In genomic region chr5:5066276-5067186, GRCh38 we compare ENCODE assay signal across 16 cellular contexts.
DNase-seq lines count a peak whose midpoint lies in the region; ATAC-seq and TF ChIP-seq lines count a peak whose summit lies in the region.
"Had no signal": no experiment of that assay in that cellular context is flagged by ENCODE, and none has a peak within 500 bp of the region (broad histone marks: within the 10 kb centered on the region; RNA-seq: fewer than 3 reads in every experiment).

No MANE protein-coding gene starts in this region.

- ATAC-seq in GM18858 (IDR thresholded peaks at IDR 0.05; ENCODE audit: unreplicated experiment): peak; percentile 43
- ATAC-seq in HG02870 (IDR thresholded peaks at IDR 0.05; ENCODE audit: unreplicated experiment): peak; percentile 43
- peak; percentile 34 for ATAC-seq in stimulated activated effector memory CD8-positive, alpha-beta T cell treated with anti-CD3 and anti-CD28 coated beads, Interleukin-12 subunit alpha, Interleukin-12 subunit beta, amount 100 ng/mL, for 72 hours
- ATAC-seq in GM21447 (IDR thresholded peaks at IDR 0.05; ENCODE audit: unreplicated experiment): no peak
- ATAC-seq: HepG2, Panc1 had no signal

- BruUV-seq in mammary epithelial cell (replicated peaks; lab: Mats Ljungman, UMichigan): no TSS peak

- intact Hi-C loops in mammary epithelial cell (cut with micrococcal nuclease): no loop called here

- no peaks in the 10 kb centered on the region for H3K79me2 ChIP-seq in mammary epithelial cell (ENCODE audit: insufficient read depth, low read length)

- dilution Hi-C loops in mammary epithelial cell (cut with HindIII; ENCODE audit: low sequenced_read_pairs): no loop called here

- H3K9me3 ChIP-seq in mammary epithelial cell (replicated peaks; ENCODE audit: insufficient read depth, low read length): no peaks in the 10 kb centered on the region
- H3K9me3 ChIP-seq: colonic mucosa, esophagus squamous epithelium had no signal

- H4K20me1 ChIP-seq in mammary epithelial cell (ENCODE audit: insufficient read depth, low read length): no peaks in the 10 kb centered on the region

- H3K4me3 Mint-ChIP-seq in stimulated activated effector memory CD8-positive, alpha-beta T cell treated with anti-CD3 and anti-CD28 coated beads, Interleukin-12 subunit alpha, Interleukin-12 subunit beta, amount 100 ng/mL, for 72 hours: no peak overlapping the region
- H3K4me3 Mint-ChIP-seq: CD8-positive, alpha-beta memory T cell; T-helper 1 cell treated with Interleukin-12 subunit alpha and Interleukin-12 subunit beta and Interleukin-4 antibody, amounts not matched to agents 30 μg/mL and 1 μg/mL, for 36 hours had no signal

- no peak for TF ChIP-seq CTCF in mammary epithelial cell (conservative IDR thresholded peaks at IDR 0.05 in 1 of 2, IDR thresholded peaks at IDR 0.05 in 1 of 2; ENCODE audit: extremely low read depth in 1 of 2, insufficient read depth in 1 of 2, low read depth in 1 of 2, low read length in 2 of 2)

- H3K4me1 Mint-ChIP-seq in stimulated activated effector memory CD8-positive, alpha-beta T cell treated with anti-CD3 and anti-CD28 coated beads, Interleukin-12 subunit alpha, Interleukin-12 subunit beta, amount 100 ng/mL, for 72 hours: no peaks in the 10 kb centered on the region
- H3K4me1 Mint-ChIP-seq: CD8-positive, alpha-beta memory T cell had no signal

- CTCF ChIA-PET in mammary epithelial cell (lab: Charles Lee; ENCODE audit: low non-redundant PET): no interaction called here

- in situ Hi-C loops in mammary epithelial cell (cut with MboI; ENCODE audit: low sequenced_read_pairs in 2 of 2): no loop called here

- DNase-seq in mammary epithelial cell (peak; percentile 6), hypothalamus (lab: John Stamatoyannopoulos, UW) (no peak), DMS 273 (lab: John Stamatoyannopoulos, UW; ENCODE audit: unreplicated experiment) (no peak)
- no peak for DNase-seq in stimulated activated effector memory CD8-positive, alpha-beta T cell treated with anti-CD3 and anti-CD28 coated beads, Interleukin-12 subunit alpha, Interleukin-12 subunit beta, amount 100 ng/mL, for 72 hours (ENCODE audit: low spot score in 2 of 2)
- DNase-seq: CD8-positive, alpha-beta memory T cell; colonic mucosa; esophagus squamous epithelium; NCI-H1417 treated with DMSO at 0.1 percent for 48 hours; spleen; substantia nigra had no signal

- no peaks in the 10 kb centered on the region for H3K36me3 ChIP-seq in mammary epithelial cell (ENCODE audit: insufficient read depth, low read length)
- H3K36me3 ChIP-seq: colonic mucosa, esophagus squamous epithelium, spleen had no signal

- no peaks in the 10 kb centered on the region for H3K36me3 Mint-ChIP-seq in stimulated activated effector memory CD8-positive, alpha-beta T cell treated with anti-CD3 and anti-CD28 coated beads, Interleukin-12 subunit alpha, Interleukin-12 subunit beta, amount 100 ng/mL, for 72 hours
- H3K36me3 Mint-ChIP-seq: CD8-positive, alpha-beta memory T cell had no signal

- no peak overlapping the region for H3K27ac ChIP-seq in mammary epithelial cell (ENCODE audit: insufficient read depth, low read depth, low read length)
- H3K27ac ChIP-seq: colonic mucosa, esophagus squamous epithelium, spleen had no signal

- H3K9me3 Mint-ChIP-seq in stimulated activated effector memory CD8-positive, alpha-beta T cell treated with anti-CD3 and anti-CD28 coated beads, Interleukin-12 subunit alpha, Interleukin-12 subunit beta, amount 100 ng/mL, for 72 hours: peaks cover 12% of the 10 kb centered on the region
- H3K9me3 Mint-ChIP-seq: T-helper 1 cell treated with Interleukin-12 subunit alpha and Interleukin-12 subunit beta and Interleukin-4 antibody, amounts not matched to agents 30 μg/mL and 1 μg/mL, for 36 hours had no signal

- no peaks in the 10 kb centered on the region for H3K4me1 ChIP-seq in mammary epithelial cell (ENCODE audit: insufficient read depth, low read length)
- H3K4me1 ChIP-seq: colonic mucosa, esophagus squamous epithelium, spleen had no signal

- H3K27ac Mint-ChIP-seq in stimulated activated effector memory CD8-positive, alpha-beta T cell treated with anti-CD3 and anti-CD28 coated beads, Interleukin-12 subunit alpha, Interleukin-12 subunit beta, amount 100 ng/mL, for 72 hours: no peak overlapping the region
- H3K27ac Mint-ChIP-seq: T-helper 1 cell treated with Interleukin-12 subunit alpha and Interleukin-12 subunit beta and Interleukin-4 antibody, amounts not matched to agents 30 μg/mL and 1 μg/mL, for 36 hours had no signal

- no peak overlapping the region for H3K4me3 ChIP-seq in mammary epithelial cell (replicated peaks in 1 of 3; ENCODE audit: insufficient read depth in 1 of 3, low read depth in 2 of 3, low read length in 3 of 3)
- H3K4me3 ChIP-seq: colonic mucosa, esophagus squamous epithelium, spleen had no signal

- H3K4me2 ChIP-seq in mammary epithelial cell (ENCODE audit: insufficient read depth, low read depth, low read length): no peak overlapping the region

- WGBS in mammary epithelial cell (ENCODE audit: low coverage, missing lambda C conversion rate): 43% methylated on average over 6 of the region's 6 CpGs

- H3K27me3 ChIP-seq in mammary epithelial cell (ENCODE audit: insufficient read depth, low read length): no peaks in the 10 kb centered on the region
- H3K27me3 ChIP-seq: colonic mucosa, esophagus squamous epithelium, spleen had no signal

- no peak overlapping the region for H2AFZ ChIP-seq in mammary epithelial cell (ENCODE audit: low read depth, low read length)

- H3K9ac ChIP-seq in mammary epithelial cell (ENCODE audit: insufficient read depth, low read length): no peak overlapping the region
